Comparison of ENCODE assay signal across 8 cellular contexts in genomic region chr18:76374330-76375281, GRCh38.
DNase-seq lines count a peak whose midpoint lies in the region; ATAC-seq lines count a peak whose summit lies in the region.

No MANE protein-coding gene starts in this region.

- intact Hi-C loops in Right ventricle myocardium inferior (cut with DNase I), result no loop called here

- peaks cover 11% of the 10 kb centered on the region for H3K27me3 Mint-ChIP-seq in activated T-cell treated with anti-CD3 and anti-CD28 coated beads, Interleukin-2, amount 50 U/mL, for 72 hours (ENCODE audit: low read depth)
- no peaks in the 10 kb centered on the region for H3K27me3 Mint-ChIP-seq in stimulated activated naive CD8-positive, alpha-beta T cell treated with anti-CD3 and anti-CD28 coated beads, Interleukin-15, amount 100 ng/mL, for 72 hours

- ATAC-seq in HG03066 (IDR thresholded peaks at IDR 0.05; ENCODE audit: low read depth, unreplicated experiment) (peak; percentile 67), HG03025 (IDR thresholded peaks at IDR 0.05; ENCODE audit: low FRiP score, unreplicated experiment) (no peak), Right ventricle myocardium inferior (no peak)
- ATAC-seq in activated T-cell treated with anti-CD3 and anti-CD28 coated beads, Interleukin-2, amount 50 U/mL, for 72 hours (replicated peaks in 1 of 2), result peak; percentile 78 to 79
- peak; percentile 83 for ATAC-seq in stimulated activated naive CD8-positive, alpha-beta T cell treated with anti-CD3 and anti-CD28 coated beads, Interleukin-15, amount 100 ng/mL, for 72 hours

- H3K9me3 Mint-ChIP-seq in activated T-cell treated with anti-CD3 and anti-CD28 coated beads, Interleukin-2, amount 50 U/mL, for 72 hours, result peaks cover 2 to 6% of the 10 kb centered on the region in 2 donors
- peaks cover 12 to 14% of the 10 kb centered on the region in 2 donors for H3K9me3 Mint-ChIP-seq in stimulated activated naive CD8-positive, alpha-beta T cell treated with anti-CD3 and anti-CD28 coated beads, Interleukin-15, amount 100 ng/mL, for 72 hours

- peak overlapping the region; percentile 61 to 66 for H3K4me3 Mint-ChIP-seq in activated T-cell treated with anti-CD3 and anti-CD28 coated beads, Interleukin-2, amount 50 U/mL, for 72 hours
- H3K4me3 Mint-ChIP-seq in stimulated activated naive CD8-positive, alpha-beta T cell treated with anti-CD3 and anti-CD28 coated beads, Interleukin-15, amount 100 ng/mL, for 72 hours, result peak overlapping the region; percentile 66 to 73

- H3K27ac Mint-ChIP-seq in activated T-cell treated with anti-CD3 and anti-CD28 coated beads, Interleukin-2, amount 50 U/mL, for 72 hours, result peak overlapping the region; percentile 48
- peak overlapping the region; percentile 90 to 92 for H3K27ac Mint-ChIP-seq in stimulated activated naive CD8-positive, alpha-beta T cell treated with anti-CD3 and anti-CD28 coated beads, Interleukin-15, amount 100 ng/mL, for 72 hours

- peaks cover 2 to 9% of the 10 kb centered on the region in 2 donors for H3K36me3 Mint-ChIP-seq in activated T-cell treated with anti-CD3 and anti-CD28 coated beads, Interleukin-2, amount 50 U/mL, for 72 hours (ENCODE audit: insufficient read depth in 2 of 2)

- peak; percentile 41 for DNase-seq in activated T-cell treated with anti-CD3 and anti-CD28 coated beads for 24 hours (ENCODE audit: low read depth)
- DNase-seq in activated T-cell treated with anti-CD3 and anti-CD28 coated beads for 4 hours, result no peak
- peak; percentile 63 to 74 for DNase-seq in activated T-cell treated with anti-CD3 and anti-CD28 coated beads, Interleukin-2, amount 50 U/mL, for 72 hours
- DNase-seq in stimulated activated naive CD8-positive, alpha-beta T cell treated with anti-CD3 and anti-CD28 coated beads, Interleukin-15, amount 100 ng/mL, for 72 hours, result peak; percentile 63 to 73
- DNase-seq in RKO (ENCODE audit: low spot score), result no peak
- no peak for DNase-seq in Right ventricle myocardium inferior (ENCODE audit: missing footprints)

- peaks cover 51% of the 10 kb centered on the region for H3K4me1 Mint-ChIP-seq in activated T-cell treated with anti-CD3 and anti-CD28 coated beads, Interleukin-2, amount 50 U/mL, for 72 hours (ENCODE audit: low read depth)
- H3K4me1 Mint-ChIP-seq in stimulated activated naive CD8-positive, alpha-beta T cell treated with anti-CD3 and anti-CD28 coated beads, Interleukin-15, amount 100 ng/mL, for 72 hours, result peaks cover 70% of the 10 kb centered on the region

Comparison
In these comparisons a context has a peak if more than half of its experiments do, and no peak if none do; other contexts are left out.
1. DNase-seq: peak in activated T-cell treated with anti-CD3 and anti-CD28 coated beads for 24 hours (single experiment), activated T-cell treated with anti-CD3 and anti-CD28 coated beads, Interleukin-2, amount 50 U/mL, for 72 hours (2 of 2) and stimulated activated naive CD8-positive, alpha-beta T cell treated with anti-CD3 and anti-CD28 coated beads, Interleukin-15, amount 100 ng/mL, for 72 hours (2 of 2); none in activated T-cell treated with anti-CD3 and anti-CD28 coated beads for 4 hours (single experiment), RKO (single experiment) and Right ventricle myocardium inferior (single experiment).
2. ATAC-seq: peak in HG03066 (single experiment), activated T-cell treated with anti-CD3 and anti-CD28 coated beads, Interleukin-2, amount 50 U/mL, for 72 hours (2 of 2) and stimulated activated naive CD8-positive, alpha-beta T cell treated with anti-CD3 and anti-CD28 coated beads, Interleukin-15, amount 100 ng/mL, for 72 hours (single experiment); none in HG03025 (single experiment) and Right ventricle myocardium inferior (single experiment).